ENCODE assay signal across 1 cellular context in genomic region chr12:120086801-120087621, GRCh38.
TF ChIP-seq lines count a peak whose summit lies in the region.

No MANE protein-coding gene starts in this region.

TF ChIP-seq in GM12878, 131 proteins besides CTCF, POLR2A, EP300 and RAD21 (continued from another document and continues in another):
- no peak for TF ChIP-seq HDAC6 (IDR thresholded peaks at IDR 0.05; ENCODE audit: unreplicated experiment)
- 0 out of 3 replicates have a peak, but pooled peaks of 1 of the 2 experiments have one; percentile 18 for TF ChIP-seq EGR1 (IDR thresholded peaks at IDR 0.05; ENCODE audit: borderline replicate concordance in 1 of 2, low read depth in 2 of 2, low read length in 2 of 2)
- TF ChIP-seq PML (IDR thresholded peaks at IDR 0.05; ENCODE audit: low read length): no peak
- TF ChIP-seq YY1 (IDR thresholded peaks at IDR 0.05; ENCODE audit: low read depth, low read length): peak; percentile 80; the same call in 1 of the 2 replicates
- peak; percentile 52; the same call in 1 of the 2 replicates for TF ChIP-seq ATF7 (IDR thresholded peaks at IDR 0.05; ENCODE audit: low read depth)
- peak; percentile 15; the same call in 1 of the 2 replicates for TF ChIP-seq EED (IDR thresholded peaks at IDR 0.05; ENCODE audit: low read depth)
- 0 out of 2 replicates have a peak, but pooled peaks have one; percentile 27 for TF ChIP-seq WRNIP1 (IDR thresholded peaks at IDR 0.05; ENCODE audit: borderline replicate concordance, low read depth, low read length)
- TF ChIP-seq RFX5 (IDR thresholded peaks at IDR 0.05; ENCODE audit: low read depth, low read length): peak; percentile 93
- TF ChIP-seq POLR2AphosphoS2 (IDR thresholded peaks at IDR 0.05; ENCODE audit: low read depth, low read length): no peak
- no peak for TF ChIP-seq ZNF217 (IDR thresholded peaks at IDR 0.05)
- peak; percentile 76; the same call in 1 of the 2 replicates for TF ChIP-seq ZNF592 (IDR thresholded peaks at IDR 0.05)
- TF ChIP-seq MTA2 (IDR thresholded peaks at IDR 0.05; ENCODE audit: low read depth): no peak
- TF ChIP-seq GABPA (IDR thresholded peaks at IDR 0.05; ENCODE audit: low read depth): no peak
- peak; percentile 68 for TF ChIP-seq FOXM1 (IDR thresholded peaks at IDR 0.05; ENCODE audit: low read depth, low read length)
- TF ChIP-seq BMI1 (IDR thresholded peaks at IDR 0.05; ENCODE audit: borderline replicate concordance): peak; percentile 98
- TF ChIP-seq RAD51 (IDR thresholded peaks at IDR 0.05): peak; percentile 54
- TF ChIP-seq E4F1 (IDR thresholded peaks at IDR 0.05; ENCODE audit: borderline replicate concordance, partially characterized antibody): peak; percentile 72
- peak; percentile 31; the same call in 1 of the 2 replicates for TF ChIP-seq FOXK2 (IDR thresholded peaks at IDR 0.05)
- peak; percentile 74 for TF ChIP-seq IRF3 (IDR thresholded peaks at IDR 0.05)
- peak; percentile 69 for TF ChIP-seq IRF5 (IDR thresholded peaks at IDR 0.05; ENCODE audit: borderline replicate concordance)
- TF ChIP-seq NFIC (IDR thresholded peaks at IDR 0.05; ENCODE audit: low read depth, low read length): no peak
- TF ChIP-seq SMARCA5 (IDR thresholded peaks at IDR 0.05): peak; percentile 78
- TF ChIP-seq CUX1 (IDR thresholded peaks at IDR 0.05; ENCODE audit: insufficient replicate concordance, low read depth, low read length): no peak
- TF ChIP-seq NKRF (conservative IDR thresholded peaks at IDR 0.05): peak; percentile 79
- peak; percentile 84 for TF ChIP-seq CHD2 (IDR thresholded peaks at IDR 0.05; ENCODE audit: borderline replicate concordance, low read depth, low read length)
- no peak for TF ChIP-seq MYB (IDR thresholded peaks at IDR 0.05; ENCODE audit: borderline replicate concordance, low read depth, low read length)
- TF ChIP-seq PAX8 (IDR thresholded peaks at IDR 0.05): no peak
- TF ChIP-seq E2F4 (IDR thresholded peaks at IDR 0.05; ENCODE audit: low read depth, low read length): 0 out of 2 replicates have a peak, but pooled peaks have one; percentile 14
- peak; percentile 69; the same call in 1 of the 2 replicates for TF ChIP-seq DPF2 (IDR thresholded peaks at IDR 0.05)
- no peak for TF ChIP-seq NR2C2 (IDR thresholded peaks at IDR 0.05; ENCODE audit: borderline replicate concordance, control insufficient read depth, insufficient read length, low read depth)
- TF ChIP-seq IRF4 (IDR thresholded peaks at IDR 0.05; ENCODE audit: low read depth, low read length): peak; percentile 65; the same call in 1 of the 2 replicates
- TF ChIP-seq SPI1 (IDR thresholded peaks at IDR 0.05; ENCODE audit: borderline replicate concordance, insufficient read depth, low read depth, low read length): peak; percentile 46; the same call in 1 of the 2 replicates
- no peak for TF ChIP-seq ZNF24 (IDR thresholded peaks at IDR 0.05)
- TF ChIP-seq SREBF1 (IDR thresholded peaks at IDR 0.05; ENCODE audit: low read length): peak; percentile 55; the same call in 1 of the 2 replicates
- peak; percentile 88 for TF ChIP-seq ELK1 (IDR thresholded peaks at IDR 0.05; ENCODE audit: low read depth, low read length)
- TF ChIP-seq NR2F1 (conservative IDR thresholded peaks at IDR 0.05): 0 out of 2 replicates have a peak, but pooled peaks have one; percentile 36
- TF ChIP-seq NBN (IDR thresholded peaks at IDR 0.05): peak; percentile 78; the same call in 1 of the 2 replicates
- peak; percentile 95 for TF ChIP-seq HDGF (IDR thresholded peaks at IDR 0.05)
- TF ChIP-seq MTA3 (IDR thresholded peaks at IDR 0.05; ENCODE audit: borderline replicate concordance, low read length): no peak
- peak; percentile 52; the same call in 1 of the 3 replicates for TF ChIP-seq POU2F2 (IDR thresholded peaks at IDR 0.05; ENCODE audit: borderline replicate concordance, low read depth, low read length)
- TF ChIP-seq JUND (IDR thresholded peaks at IDR 0.05; ENCODE audit: low read depth, low read length): peak; percentile 45; the same call in 1 of the 2 replicates
- peak; percentile 71 to 82 for TF ChIP-seq BHLHE40 (IDR thresholded peaks at IDR 0.05; ENCODE audit: borderline replicate concordance in 1 of 2, low read depth in 2 of 2, low read length in 1 of 2)
